ENCODE assay signal across 8 cellular contexts in the genomic region with DNA sequence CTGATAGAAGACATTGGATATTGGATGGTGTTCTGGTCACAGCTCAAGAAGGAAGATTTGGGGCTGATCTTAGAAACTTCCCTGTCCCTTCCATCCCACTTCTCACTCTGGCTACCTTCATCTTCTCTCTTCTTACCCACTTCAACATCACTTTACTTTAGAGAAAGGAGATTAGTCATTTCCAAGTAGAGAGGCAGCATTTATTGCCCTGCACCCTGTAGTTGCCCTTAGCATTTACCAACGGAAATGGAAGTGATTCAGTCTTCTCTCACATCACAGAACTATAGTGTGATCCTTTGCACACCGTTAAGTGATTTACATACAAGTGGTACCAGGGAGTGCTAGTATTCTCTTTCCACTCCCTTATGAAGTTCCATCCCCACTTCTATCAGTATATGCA. TPM values are rescaled to one million over a fixed set of nuclear protein-coding genes. Genes with fewer than 3 reads are reported as not detected.
A peak's percentile ranks its signal among the peaks of the same experiment; 100 is the strongest.
DNase-seq lines count a peak whose midpoint lies in the region; ATAC-seq and TF ChIP-seq lines count a peak whose summit lies in the region.

No MANE protein-coding gene starts in this region.

- no peak for TF ChIP-seq CTCF in heart right ventricle (IDR thresholded peaks at IDR 0.05)
- no peak for TF ChIP-seq CTCF in RWPE2 (IDR thresholded peaks at IDR 0.05; ENCODE audit: poor library complexity, severe bottlenecking)
- TF ChIP-seq CTCF in epithelial cell of esophagus (IDR thresholded peaks at IDR 0.05; ENCODE audit: insufficient read depth, low read depth, low read length, missing control alignments) = no peak

- no peak for DNase-seq in heart right ventricle
- DNase-seq in right cardiac atrium = no peak
- DNase-seq in RWPE2 (ENCODE audit: low spot score) = no peak
- peak; percentile 80 for DNase-seq in epithelial cell of esophagus (ENCODE audit: low read depth)
- no peak for DNase-seq in stimulated activated naive CD8-positive, alpha-beta T cell treated with anti-CD3 and anti-CD28 coated beads, Interleukin-15, Interleukin-2, amounts not matched to agents 100 U/mL and 50 U/mL, for 24 hours
- DNase-seq in NCI-H526 (lab: John Stamatoyannopoulos, UW) = no peak
- no peak for DNase-seq in anterior cingulate cortex (lab: John Stamatoyannopoulos, UW)

- H3K4me1 ChIP-seq in heart right ventricle (peaks cover 6 to 80% (median 32%) of the 10 kb centered on the region in 9 donors), right cardiac atrium (ENCODE audit: control insufficient read depth, insufficient read depth, low read length) (peaks cover 5% of the 10 kb centered on the region), RWPE2 (ENCODE audit: insufficient read depth, poor library complexity, severe bottlenecking) (peaks cover 42% of the 10 kb centered on the region)

- no peaks in the 10 kb centered on the region for H3K36me3 ChIP-seq in heart right ventricle
- H3K36me3 ChIP-seq in RWPE2 (ENCODE audit: low read depth) = no peaks in the 10 kb centered on the region

- intact Hi-C loops in heart right ventricle (cut with DNase I) = no loop called here
- intact Hi-C loops in right cardiac atrium (cut with DNase I) = no loop called here

- WGBS in heart right ventricle, 2 donors = 88 to 95% methylated on average over 2 of the region's 2 CpGs
- 86% methylated on average over 2 of the region's 2 CpGs for WGBS in right cardiac atrium

- H3K27ac ChIP-seq in heart right ventricle (peak overlapping the region in 8 of 10 donors; percentile 46 to 86 (median 67)), right cardiac atrium (ENCODE audit: low read length) (no peak overlapping the region), RWPE2 (ENCODE audit: poor library complexity, severe bottlenecking) (peak overlapping the region; percentile 97)

- no peaks in the 10 kb centered on the region for H3K9me3 ChIP-seq in heart right ventricle
- H3K9me3 ChIP-seq in right cardiac atrium (ENCODE audit: control insufficient read depth, low read length) = no peaks in the 10 kb centered on the region
- H3K9me3 ChIP-seq in RWPE2 (ENCODE audit: severe bottlenecking) = no peaks in the 10 kb centered on the region

- H3K4me3 ChIP-seq in heart right ventricle = no peak overlapping the region
- no peak overlapping the region for H3K4me3 ChIP-seq in right cardiac atrium (ENCODE audit: low read length)
- no peak overlapping the region for H3K4me3 ChIP-seq in RWPE2 (ENCODE audit: severe bottlenecking)
- no peak overlapping the region for H3K4me3 ChIP-seq in epithelial cell of esophagus (ENCODE audit: low read length)

- ATAC-seq in heart right ventricle (no peak), right cardiac atrium (no peak), RWPE2 (ENCODE audit: low read depth) (peak; percentile 58), HG02870 (IDR thresholded peaks at IDR 0.05; ENCODE audit: unreplicated experiment) (no peak)
- peak; percentile 85 for ATAC-seq in stimulated activated naive CD8-positive, alpha-beta T cell treated with anti-CD3 and anti-CD28 coated beads, Interleukin-15, Interleukin-2, amounts not matched to agents 100 U/mL and 50 U/mL, for 24 hours

- no peaks in the 10 kb centered on the region for H3K27me3 ChIP-seq in heart right ventricle
- no peaks in the 10 kb centered on the region for H3K27me3 ChIP-seq in right cardiac atrium (ENCODE audit: control insufficient read depth, insufficient read depth)
- H3K27me3 ChIP-seq in RWPE2 (ENCODE audit: insufficient read depth, poor library complexity, severe bottlenecking) = no peaks in the 10 kb centered on the region

RNA-seq across cellular contexts. Expression of gene PHLDA1, which starts 52.4 kb away (rescaled TPM):
- total RNA-seq in heart right ventricle = 10 to 100 TPM in 8 of 10 donors, 1 to 10 TPM in 2; 1.5 to 43.5 (median 23.3) TPM
- 1 to 10 TPM; 2.5 to 4.7 TPM for polyA plus RNA-seq in heart right ventricle
- total RNA-seq in right cardiac atrium = 1 to 10 TPM; 2.0 to 5.9 (median 3.5) TPM
- 3.9 TPM for polyA plus RNA-seq in right cardiac atrium

Comparison
In these comparisons a context has a peak if more than half of its experiments do, and no peak if none do; other contexts are left out.
1. ATAC-seq: peak in RWPE2 (single experiment) and stimulated activated naive CD8-positive, alpha-beta T cell treated with anti-CD3 and anti-CD28 coated beads, Interleukin-15, Interleukin-2, amounts not matched to agents 100 U/mL and 50 U/mL, for 24 hours (single experiment); none in heart right ventricle (0 of 8), right cardiac atrium (0 of 2) and HG02870 (single experiment).